1 cellular context compared by ENCODE assay signal in genomic region chr11:62024975-62025374, GRCh38.
TF ChIP-seq lines count a peak whose summit lies in the region.

No MANE protein-coding gene starts in this region.

TF ChIP-seq in GM23338, 12 proteins besides CTCF, POLR2A, EP300 and RAD21 (continued from another document):
- TF ChIP-seq ZNF462 (CRISPR knock-in tag; IDR thresholded peaks at IDR 0.05) (no peak), POLR2AphosphoS5 (IDR thresholded peaks at IDR 0.05; ENCODE audit: low read depth) (no peak)
